Comparison of ENCODE assay signal across 13 cellular contexts in genomic region chr6:15213838-15214398, GRCh38. TPM values are rescaled to one million over a fixed set of nuclear protein-coding genes. Genes with fewer than 3 reads are reported as not detected.
DNase-seq lines count a peak whose midpoint lies in the region; ATAC-seq, FAIRE-seq and TF ChIP-seq lines count a peak whose summit lies in the region.
"Had no signal": no experiment of that assay in that cellular context is flagged by ENCODE, and none has a peak within 500 bp of the region (broad histone marks: within the 10 kb centered on the region; RNA-seq: fewer than 3 reads in every experiment).

No MANE protein-coding gene starts in this region.

- no peaks in the 10 kb centered on the region for H4K20me1 ChIP-seq in HepG2 (ENCODE audit: insufficient read depth, low read length)

- H3K4me2 ChIP-seq in HepG2 (ENCODE audit: low read depth, low read length), result peak overlapping the region; percentile 48; the same call in 1 of the 2 replicates
- H3K4me2 ChIP-seq: A549, GM23338, KMS-11 had no signal

- H3K4me3 Mint-ChIP-seq in stimulated activated memory B cell treated with anti-CD40 and anti-IgM and Interleukin-4, amounts not matched to agents 10 μg/mL and 1 μg/mL and 100 μg/mL, for 72 hours, result no peak overlapping the region
- H3K4me3 Mint-ChIP-seq: CD4-positive, CD25-positive, alpha-beta regulatory T cell; GM23338 had no signal

- peaks cover 14% of the 10 kb centered on the region for H3K4me1 ChIP-seq in HepG2 (ENCODE audit: insufficient read depth, low read length)
- H3K4me1 ChIP-seq: A549 had no signal

- H2AFZ ChIP-seq in HepG2 (ENCODE audit: low read length), result no peak overlapping the region
- H2AFZ ChIP-seq: GM23338 had no signal

- peak; percentile 61 for FAIRE-seq in HepG2 (lab: Jason Lieb, UNC)
- FAIRE-seq: A549, GM18507 had no signal

- no peaks in the 10 kb centered on the region for H3K79me2 ChIP-seq in HepG2 (ENCODE audit: insufficient read depth, low read length)

- no peaks in the 10 kb centered on the region for H3K27me3 ChIP-seq in HepG2 (ENCODE audit: control insufficient read depth in 1 of 2, insufficient read depth in 2 of 2, low read length in 2 of 2)

- TF ChIP-seq EP300 in HepG2 (IDR thresholded peaks at IDR 0.05; ENCODE audit: low read depth in 2 of 2, low read length in 2 of 2) (peak in 1 of 2 experiments; percentile 38; a peak in 1 of 4 replicates), HepG2 (CRISPR knock-in tag; IDR thresholded peaks at IDR 0.05; ENCODE audit: borderline replicate concordance) (no peak)

- no peak overlapping the region for H3K9ac ChIP-seq in HepG2 (ENCODE audit: insufficient read depth, low read depth, low read length)
- H3K9ac ChIP-seq: KMS-11 had no signal

- H3K4me3 ChIP-seq in LNCaP clone FGC (ENCODE audit: low read depth, low read length), result no peak overlapping the region
- H3K4me3 ChIP-seq in HepG2 (replicated peaks in 1 of 3; ENCODE audit: insufficient read depth in 1 of 3, low read depth in 2 of 3, low read length in 3 of 3), result no peak overlapping the region
- H3K4me3 ChIP-seq: A549, GM23338 had no signal

- H3K9me3 Mint-ChIP-seq in stimulated activated memory B cell treated with anti-CD40 and anti-IgM and Interleukin-4, amounts not matched to agents 10 μg/mL and 1 μg/mL and 100 μg/mL, for 72 hours, result no peaks in the 10 kb centered on the region
- H3K9me3 Mint-ChIP-seq: CD4-positive, CD25-positive, alpha-beta regulatory T cell had no signal

- 14% methylated on average over 7 of the region's 7 CpGs for WGBS in HepG2 (ENCODE audit: low lambda C conversion rate)

- no peak for TF ChIP-seq RAD21 in HepG2 (CRISPR knock-in tag; IDR thresholded peaks at IDR 0.05)

- POLR2A ChIA-PET in HepG2 (lab: Yijun Ruan, JAX), result interaction anchor here (0.8 to 1.1 kb wide), 2 partner anchors 16 to 32 kb away, joined by 3 to 5 read pairs; partner anchors contain the start of gene JARID2

- CTCF ChIA-PET in HepG2 (lab: Yijun Ruan, JAX; ENCODE audit: low intra/inter-chr PET ratio, low total read pairs), result no interaction called here

- DNase-seq in DMS53 (lab: John Stamatoyannopoulos, UW) (peak; percentile 85), LNCaP clone FGC (ENCODE audit: low read depth) (peak; percentile 63), HepG2 (ENCODE audit: low spot score) (peak; percentile 47), GDM1 (lab: John Stamatoyannopoulos, UW) (no peak), SHP77 treated with DMSO at 0.1 percent for 48 hours (lab: John Stamatoyannopoulos, UW) (no peak)
- no peak for DNase-seq in activated CD4-positive, CD25-positive, alpha-beta regulatory T cell (lab: John Stamatoyannopoulos, UW)
- DNase-seq: CD4-positive, CD25-positive, alpha-beta regulatory T cell; H7 had no signal

- in situ Hi-C loops in HepG2 (cut with HindIII; ENCODE audit: extremely low pct_ligation_motif_present, low pct_unique_long_range_greater_than_20kb), result no loop called here

- no peak for TF ChIP-seq CTCF in LNCaP clone FGC (IDR thresholded peaks at IDR 0.05; ENCODE audit: control insufficient read depth, extremely low read depth, insufficient read depth)
- TF ChIP-seq CTCF in HepG2 (CRISPR knock-in tag; IDR thresholded peaks at IDR 0.05), result no peak

- peaks cover 16% of the 10 kb centered on the region for H3K4me1 Mint-ChIP-seq in stimulated activated memory B cell treated with anti-CD40 and anti-IgM and Interleukin-4, amounts not matched to agents 10 μg/mL and 1 μg/mL and 100 μg/mL, for 72 hours
- H3K4me1 Mint-ChIP-seq: CD4-positive, CD25-positive, alpha-beta regulatory T cell had no signal

- peak; percentile 87 for ATAC-seq in HepG2
- no peak for ATAC-seq in stimulated activated memory B cell treated with anti-CD40 and anti-IgM and Interleukin-4, amounts not matched to agents 10 μg/mL and 1 μg/mL and 100 μg/mL, for 72 hours
- ATAC-seq: A549, GM23338 had no signal

- H3K27ac ChIP-seq in HepG2 (ENCODE audit: extremely low read length, insufficient read depth, low read length), result no peak overlapping the region
- H3K27ac ChIP-seq: A549, KMS-11 had no signal

- peak overlapping the region; percentile 37 for H3K27ac Mint-ChIP-seq in stimulated activated memory B cell treated with anti-CD40 and anti-IgM and Interleukin-4, amounts not matched to agents 10 μg/mL and 1 μg/mL and 100 μg/mL, for 72 hours
- H3K27ac Mint-ChIP-seq: GM23338 had no signal

- intact Hi-C loops in HepG2 (cut with micrococcal nuclease; ENCODE audit: unreplicated experiment), result no loop called here

- no peaks in the 10 kb centered on the region for H3K9me3 ChIP-seq in HepG2 (ENCODE audit: low read length)
- H3K9me3 ChIP-seq: A549 had no signal

- TF ChIP-seq POLR2A in HepG2 (IDR thresholded peaks at IDR 0.05; ENCODE audit: insufficient read depth in 1 of 2, low read depth in 2 of 2, low read length in 2 of 2), result no peak

- BruUV-seq in HepG2 (replicated peaks; lab: Mats Ljungman, UMichigan), result no TSS peak

- H3K36me3 Mint-ChIP-seq in stimulated activated memory B cell treated with anti-CD40 and anti-IgM and Interleukin-4, amounts not matched to agents 10 μg/mL and 1 μg/mL and 100 μg/mL, for 72 hours, result no peaks in the 10 kb centered on the region
- H3K36me3 Mint-ChIP-seq: CD4-positive, CD25-positive, alpha-beta regulatory T cell had no signal

- no peaks in the 10 kb centered on the region for H3K27me3 Mint-ChIP-seq in stimulated activated memory B cell treated with anti-CD40 and anti-IgM and Interleukin-4, amounts not matched to agents 10 μg/mL and 1 μg/mL and 100 μg/mL, for 72 hours
- H3K27me3 Mint-ChIP-seq: CD4-positive, CD25-positive, alpha-beta regulatory T cell had no signal

- no peaks in the 10 kb centered on the region for H3K36me3 ChIP-seq in HepG2 (replicated peaks in 1 of 2; ENCODE audit: control insufficient read depth in 1 of 2, insufficient read depth in 2 of 2, low read length in 2 of 2)

TF ChIP-seq in HepG2, 621 proteins besides CTCF, POLR2A, EP300 and RAD21 (continues in another document):
- no peak for TF ChIP-seq SUZ12 (IDR thresholded peaks at IDR 0.05; ENCODE audit: low read depth, low read length)
- TF ChIP-seq TRAFD1 (CRISPR knock-in tag; IDR thresholded peaks at IDR 0.05; ENCODE audit: borderline replicate concordance), result no peak
- TF ChIP-seq RNF219 (CRISPR knock-in tag; IDR thresholded peaks at IDR 0.05), result no peak
- TF ChIP-seq ZNF451 (CRISPR knock-in tag; IDR thresholded peaks at IDR 0.05), result no peak

RNA-seq across cellular contexts. Expression of gene JARID2, which starts 32.0 kb away (rescaled TPM):
- total RNA-seq in HepG2 (2016; rRNA removed; fragmentation: Illumina TruSeq; extraction: Trizol), result 10.0 and 10.3 TPM in 2 replicates
- 1.0 and 1.4 TPM in 2 replicates for total RNA-seq in HepG2 (2016; cell fraction: cytosol; rRNA removed; fragmentation: Illumina TruSeq; extraction: Trizol; ENCODE audit: low read depth)
- total RNA-seq in HepG2 (2016; cell fraction: insoluble cytoplasmic fraction; rRNA removed; fragmentation: Illumina TruSeq; extraction: Trizol), result 9.6 and 10.6 TPM in 2 replicates
- total RNA-seq in HepG2 (2016; cell fraction: membrane; rRNA removed; fragmentation: Illumina TruSeq; extraction: Trizol), result 2.7 and 2.8 TPM in 2 replicates
- 10.4 and 13.0 TPM in 2 replicates for total RNA-seq in HepG2 (2016; cell fraction: nucleus; rRNA removed; fragmentation: Illumina TruSeq; extraction: Trizol)
- polyA plus RNA-seq in HepG2 (2011; rRNA removed), result 7.5 TPM in 2 replicates
- polyA plus RNA-seq in HepG2 (2011; cell fraction: cytosol; rRNA removed), result 5.9 and 6.7 TPM in 2 replicates
- 11.8 and 13.9 TPM in 2 replicates for polyA plus RNA-seq in HepG2 (2011; cell fraction: nucleus; rRNA removed)
- polyA plus RNA-seq in HepG2 (2012), result 7.9 and 9.2 TPM in 2 replicates
- polyA plus RNA-seq in HepG2 (2016; cell fraction: cytosol; fragmentation: Illumina TruSeq; extraction: Trizol; ENCODE audit: low read depth), result 0.23 and 0.37 TPM in 2 replicates
- 8.5 and 10.1 TPM in 2 replicates for polyA plus RNA-seq in HepG2 (2016; cell fraction: insoluble cytoplasmic fraction; fragmentation: Illumina TruSeq; extraction: Trizol; ENCODE audit: low read depth)
- polyA plus RNA-seq in HepG2 (2016; cell fraction: membrane; fragmentation: Illumina TruSeq; extraction: Trizol; ENCODE audit: low read depth), result 1.2 and 1.3 TPM in 2 replicates
- 13.6 and 14.4 TPM in 2 replicates for polyA plus RNA-seq in HepG2 (2016; cell fraction: nucleus; fragmentation: Illumina TruSeq; extraction: Trizol; ENCODE audit: insufficient read depth, low read depth)
- 8.4 and 12.4 TPM in 2 replicates for polyA minus RNA-seq in HepG2 (2011; rRNA and poly(A)+ RNA removed; ENCODE audit: low replicate concordance)
- 8.4 TPM in 2 replicates for polyA minus RNA-seq in HepG2 (2011; cell fraction: cytosol; rRNA and poly(A)+ RNA removed)
- 20.6 and 22.3 TPM in 2 replicates for polyA minus RNA-seq in HepG2 (2011; cell fraction: nucleus; rRNA and poly(A)+ RNA removed)

Comparison
In these comparisons a context has a peak if more than half of its experiments do, and no peak if none do; other contexts are left out.
1. DNase-seq: peak in DMS53 (single experiment), LNCaP clone FGC (single experiment) and HepG2 (single experiment); none in GDM1 (single experiment), SHP77 treated with DMSO at 0.1 percent for 48 hours (single experiment) and activated CD4-positive, CD25-positive, alpha-beta regulatory T cell (0 of 4).